13 cellular contexts compared by ENCODE assay signal in the genomic region with DNA sequence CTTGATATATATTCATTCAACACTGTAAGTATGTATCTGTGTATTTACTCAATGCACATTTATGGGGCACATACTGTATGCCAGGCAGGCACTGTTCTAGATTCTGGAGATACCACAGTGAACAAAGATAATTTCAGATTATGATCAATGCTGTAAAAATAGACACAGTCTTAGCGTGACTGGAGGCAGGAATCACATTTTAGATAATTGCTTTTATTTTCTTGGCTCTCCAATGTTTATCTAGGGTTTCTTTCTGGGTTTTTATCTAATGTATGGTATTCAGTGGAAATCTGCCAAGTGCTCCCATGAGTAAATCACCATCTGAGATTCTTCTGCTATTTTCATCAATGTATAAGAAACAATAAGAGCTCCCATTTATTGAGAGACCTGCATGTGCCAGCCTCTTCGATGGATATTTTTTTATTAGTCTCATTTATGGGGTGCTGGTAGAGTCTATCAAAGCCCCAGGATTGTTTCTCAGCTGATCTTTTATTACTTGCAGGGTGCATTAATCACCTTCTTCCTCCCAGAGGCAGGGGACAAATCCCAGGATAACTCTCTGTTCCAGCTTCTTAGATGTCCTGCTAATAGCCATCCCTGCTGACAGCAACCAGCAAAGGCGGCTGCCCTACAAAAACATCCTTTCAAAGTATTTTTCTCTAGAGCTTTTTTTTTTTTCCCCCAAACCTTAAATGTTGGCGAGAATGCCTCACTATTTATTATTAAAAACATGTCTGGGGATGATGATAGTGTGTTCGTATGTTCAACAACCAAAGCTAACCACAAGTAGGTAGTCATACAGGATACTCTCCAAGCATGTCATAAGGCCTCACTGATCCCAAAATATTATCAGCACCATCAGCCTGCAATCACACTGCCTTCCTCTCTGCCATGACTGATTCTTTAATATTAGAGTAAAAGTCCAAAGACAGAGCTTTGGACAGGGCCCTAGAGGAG.
A peak's percentile ranks its signal among the peaks of the same experiment; 100 is the strongest.
DNase-seq lines count a peak whose midpoint lies in the region; ATAC-seq, FAIRE-seq and TF ChIP-seq lines count a peak whose summit lies in the region.
"Had no signal": no experiment of that assay in that cellular context is flagged by ENCODE, and none has a peak within 500 bp of the region (broad histone marks: within the 10 kb centered on the region; RNA-seq: fewer than 3 reads in every experiment).

No MANE protein-coding gene starts in this region.

- H2AFZ ChIP-seq in hepatocyte (no peak overlapping the region), MM.1S (ENCODE audit: low read length) (no peak overlapping the region)

- DNase-seq in AG08395 (ENCODE audit: low spot score) (peak; percentile 31), HTR-8/SVneo (ENCODE audit: insufficient read length, low spot score) (no peak), astrocyte of the cerebellum (ENCODE audit: low read depth) (peak; percentile 50), hepatocyte (ENCODE audit: low spot score) (no peak), NCI-H526 treated with DMSO at 0.1 percent for 48 hours (lab: John Stamatoyannopoulos, UW) (no peak), MM.1S (no peak)
- DNase-seq in effector CD4-positive, alpha-beta T cell, result no peak
- DNase-seq: activated CD4-positive, alpha-beta T cell treated with anti-CD3 and anti-CD28 coated beads for 4 hours; activated T-cell treated with anti-CD3 and anti-CD28 coated beads, Interleukin-2, amount 50 U/mL, for 24 hours; NCI-H345 had no signal

- peak; percentile 4 for FAIRE-seq in HTR-8/SVneo (lab: Jason Lieb, UNC)

- H3K36me3 ChIP-seq in hepatocyte (replicated peaks; ENCODE audit: insufficient read depth, low read depth) (no peaks in the 10 kb centered on the region), MM.1S (replicated peaks; ENCODE audit: insufficient read depth, low read length) (no peaks in the 10 kb centered on the region)
- H3K36me3 ChIP-seq: BLaER1 treated with 17β-estradiol and CSF1 and Interleukin-3, amounts not matched to agents 10 nM and 100 nM; gastroesophageal sphincter had no signal

- no peak for TF ChIP-seq CTCF in astrocyte of the cerebellum (IDR thresholded peaks at IDR 0.05; ENCODE audit: low read depth, low read length, missing control alignments)
- TF ChIP-seq CTCF in hepatocyte (IDR thresholded peaks at IDR 0.05; ENCODE audit: poor library complexity), result no peak
- no peak for TF ChIP-seq CTCF in MM.1S (IDR thresholded peaks at IDR 0.05; ENCODE audit: low read length)

- H3K9ac ChIP-seq in MM.1S (ENCODE audit: low read length), result no peak overlapping the region
- H3K9ac ChIP-seq: BLaER1 treated with 17β-estradiol and CSF1 and Interleukin-3, amounts not matched to agents 10 nM and 100 nM had no signal

- H3K4me2 ChIP-seq in hepatocyte (peak overlapping the region; percentile 7), MM.1S (ENCODE audit: low read depth, low read length) (no peak overlapping the region)
- H3K4me2 ChIP-seq: BLaER1 treated with 17β-estradiol and CSF1 and Interleukin-3, amounts not matched to agents 10 nM and 100 nM had no signal

- H4K20me1 ChIP-seq in hepatocyte (ENCODE audit: insufficient read depth, poor library complexity, severe bottlenecking) (no peaks in the 10 kb centered on the region), MM.1S (ENCODE audit: insufficient read depth, low read length) (no peaks in the 10 kb centered on the region)
- H4K20me1 ChIP-seq: BLaER1 treated with 17β-estradiol and CSF1 and Interleukin-3, amounts not matched to agents 10 nM and 100 nM had no signal

- H3K4me1 ChIP-seq in hepatocyte (ENCODE audit: insufficient read depth), result peaks cover 33% of the 10 kb centered on the region
- no peaks in the 10 kb centered on the region for H3K4me1 ChIP-seq in MM.1S (ENCODE audit: low read length)
- H3K4me1 ChIP-seq: BLaER1 treated with 17β-estradiol and CSF1 and Interleukin-3, amounts not matched to agents 10 nM and 100 nM had no signal

- H3K9me3 ChIP-seq in hepatocyte (ENCODE audit: low read depth), result no peaks in the 10 kb centered on the region
- no peaks in the 10 kb centered on the region for H3K9me3 ChIP-seq in MM.1S (replicated peaks; ENCODE audit: insufficient read depth, low read length)
- H3K9me3 ChIP-seq: gastroesophageal sphincter had no signal

- in situ Hi-C loops in astrocyte of the cerebellum (cut with HindIII; ENCODE audit: low sequenced_read_pairs), result no loop called here

- peak overlapping the region; percentile 48 for H3K27ac ChIP-seq in hepatocyte
- no peak overlapping the region for H3K27ac ChIP-seq in MM.1S (ENCODE audit: low read length)
- H3K27ac ChIP-seq: BLaER1 treated with 17β-estradiol and CSF1 and Interleukin-3, amounts not matched to agents 10 nM and 100 nM; gastroesophageal sphincter had no signal

- H3K9me2 ChIP-seq in hepatocyte (replicated peaks; ENCODE audit: insufficient read depth) (no peaks in the 10 kb centered on the region), MM.1S (replicated peaks; ENCODE audit: insufficient read depth, low read length) (no peaks in the 10 kb centered on the region)

- H3K27me3 ChIP-seq in hepatocyte, result no peaks in the 10 kb centered on the region
- H3K27me3 ChIP-seq in MM.1S (replicated peaks; ENCODE audit: insufficient read depth, low read length), result no peaks in the 10 kb centered on the region
- H3K27me3 ChIP-seq: BLaER1 treated with 17β-estradiol and CSF1 and Interleukin-3, amounts not matched to agents 10 nM and 100 nM; gastroesophageal sphincter had no signal

- 49% methylated on average over 5 of the region's 5 CpGs for WGBS in hepatocyte (ENCODE audit: low lambda C conversion rate, missing lambda C conversion rate)

- no peak overlapping the region for H3K4me3 ChIP-seq in astrocyte of the cerebellum (ENCODE audit: low read depth, low read length)
- no peak overlapping the region for H3K4me3 ChIP-seq in hepatocyte
- H3K4me3 ChIP-seq in MM.1S (ENCODE audit: low read length), result no peak overlapping the region
- H3K4me3 ChIP-seq: BLaER1 treated with 17β-estradiol and CSF1 and Interleukin-3, amounts not matched to agents 10 nM and 100 nM; gastroesophageal sphincter had no signal

- ATAC-seq in GM18907 (IDR thresholded peaks at IDR 0.05; ENCODE audit: unreplicated experiment), result no peak
- ATAC-seq: gastroesophageal sphincter had no signal

- H3K79me2 ChIP-seq in hepatocyte, result no peaks in the 10 kb centered on the region
- H3K79me2 ChIP-seq in MM.1S (ENCODE audit: low read length), result no peaks in the 10 kb centered on the region

- H3F3A ChIP-seq in MM.1S (ENCODE audit: insufficient read depth, low read length), result no peaks in the 10 kb centered on the region

Comparison
In these comparisons a context has a peak if more than half of its experiments do, and no peak if none do; other contexts are left out.
1. DNase-seq: peak in AG08395 (single experiment) and astrocyte of the cerebellum (single experiment); none in HTR-8/SVneo (single experiment), hepatocyte (single experiment), effector CD4-positive, alpha-beta T cell (single experiment), NCI-H526 treated with DMSO at 0.1 percent for 48 hours (single experiment) and MM.1S (single experiment).